In genomic region chr11:67278135-67278938, GRCh38 we compare ENCODE assay signal across 9 cellular contexts. TPM values are rescaled to one million over a fixed set of nuclear protein-coding genes. Genes with fewer than 3 reads are reported as not detected.
DNase-seq lines count a peak whose midpoint lies in the region; ATAC-seq and TF ChIP-seq lines count a peak whose summit lies in the region.
"Had no signal": no experiment of that assay in that cellular context is flagged by ENCODE, and none has a peak within 500 bp of the region (broad histone marks: within the 10 kb centered on the region; RNA-seq: fewer than 3 reads in every experiment).

No MANE protein-coding gene starts in this region.

- peak overlapping the region; percentile 93 to 100 (median 99) for H3K27ac ChIP-seq in BLaER1 treated with 17β-estradiol and CSF1 and Interleukin-3, amounts not matched to agents 10 nM and 100 nM
- peak overlapping the region; percentile 98 for H3K27ac ChIP-seq in OCI-LY1 (ENCODE audit: low read depth, low read length, poor library complexity, severe bottlenecking)
- peak overlapping the region; percentile 68 for H3K27ac ChIP-seq in neural progenitor cell

- H2AFZ ChIP-seq in OCI-LY1 (ENCODE audit: low read length): no peak overlapping the region
- H2AFZ ChIP-seq in neural progenitor cell (replicated peaks): no peak overlapping the region

- DNase-seq in effector memory CD8-positive, alpha-beta T cell: no peak
- DNase-seq in neural progenitor cell (ENCODE audit: low spot score): no peak
- DNase-seq in mesenteric fat pad (ENCODE audit: low spot score): no peak
- DNase-seq in iPS-NIHi7 (ENCODE audit: extremely low spot score): no peak
- no peak for DNase-seq in NCI-H146 treated with DMSO at 0.1 percent for 48 hours (lab: John Stamatoyannopoulos, UW; ENCODE audit: unreplicated experiment)
- DNase-seq: Calu3 had no signal

- H3K9me3 Mint-ChIP-seq in effector memory CD8-positive, alpha-beta T cell: no peaks in the 10 kb centered on the region
- H3K9me3 Mint-ChIP-seq in neural progenitor cell: no peaks in the 10 kb centered on the region

- H3K27me3 ChIP-seq in BLaER1 treated with 17β-estradiol and CSF1 and Interleukin-3, amounts not matched to agents 10 nM and 100 nM: no peaks in the 10 kb centered on the region
- H3K27me3 ChIP-seq in OCI-LY1 (ENCODE audit: insufficient read depth, low read length) (no peaks in the 10 kb centered on the region), neural progenitor cell (no peaks in the 10 kb centered on the region)

- H3K27ac Mint-ChIP-seq in effector memory CD8-positive, alpha-beta T cell: peak overlapping the region; percentile 90 to 99
- H3K27ac Mint-ChIP-seq in neural progenitor cell: no peak overlapping the region

- ATAC-seq in effector memory CD8-positive, alpha-beta T cell (replicated peaks): no peak
- ATAC-seq in GM19328 (IDR thresholded peaks at IDR 0.05; ENCODE audit: unreplicated experiment): no peak

- H3K9ac ChIP-seq in BLaER1 treated with 17β-estradiol and CSF1 and Interleukin-3, amounts not matched to agents 10 nM and 100 nM: peak overlapping the region; percentile 84 to 100 (median 99)
- H3K9ac ChIP-seq in OCI-LY1 (ENCODE audit: low read length) (peak overlapping the region; percentile 78), neural progenitor cell (no peak overlapping the region)

- peak overlapping the region; percentile 85 to 100 (median 100) for H3K4me2 ChIP-seq in BLaER1 treated with 17β-estradiol and CSF1 and Interleukin-3, amounts not matched to agents 10 nM and 100 nM
- H3K4me2 ChIP-seq in OCI-LY1 (ENCODE audit: low read length): peak overlapping the region; percentile 75
- H3K4me2 ChIP-seq in neural progenitor cell: no peak overlapping the region

- peak overlapping the region; percentile 85 to 99 for H3K4me3 Mint-ChIP-seq in effector memory CD8-positive, alpha-beta T cell
- no peak overlapping the region for H3K4me3 Mint-ChIP-seq in neural progenitor cell

- H3K79me2 ChIP-seq in OCI-LY1 (ENCODE audit: insufficient read depth, low read length) (peaks cover 12% of the 10 kb centered on the region), neural progenitor cell (ENCODE audit: low read depth) (peaks cover 36% of the 10 kb centered on the region)

- peaks cover 71 to 90% (median 88%) of the 10 kb centered on the region in 11 experiments for H3K36me3 ChIP-seq in BLaER1 treated with 17β-estradiol and CSF1 and Interleukin-3, amounts not matched to agents 10 nM and 100 nM
- H3K36me3 ChIP-seq in OCI-LY1 (ENCODE audit: insufficient read depth, low read length): peaks cover 75% of the 10 kb centered on the region
- H3K36me3 ChIP-seq in neural progenitor cell: no peaks in the 10 kb centered on the region

- TF ChIP-seq CTCF in OCI-LY1 (IDR thresholded peaks at IDR 0.05; ENCODE audit: low read length) (no peak), neural progenitor cell (IDR thresholded peaks at IDR 0.05) (no peak)

- H3F3A ChIP-seq in OCI-LY1 (ENCODE audit: insufficient read depth, low read length) (no peaks in the 10 kb centered on the region), neural progenitor cell (ENCODE audit: low read depth) (peaks cover 9% of the 10 kb centered on the region)

- H4K20me1 ChIP-seq in BLaER1 treated with 17β-estradiol and CSF1 and Interleukin-3, amounts not matched to agents 10 nM and 100 nM: peaks cover 0 to 24% (median 4%) of the 10 kb centered on the region in 11 experiments; a peak in 8 of 22 replicates
- no peaks in the 10 kb centered on the region for H4K20me1 ChIP-seq in OCI-LY1 (ENCODE audit: insufficient read depth, low read length)
- peaks cover 43% of the 10 kb centered on the region for H4K20me1 ChIP-seq in neural progenitor cell (ENCODE audit: low read depth)

- peaks cover 51 to 53% of the 10 kb centered on the region in 2 donors for H3K4me1 Mint-ChIP-seq in effector memory CD8-positive, alpha-beta T cell (ENCODE audit: low read depth in 2 of 2)
- peaks cover 11% of the 10 kb centered on the region for H3K4me1 Mint-ChIP-seq in neural progenitor cell

- peaks cover 97 to 99% (median 98%) of the 10 kb centered on the region in 10 experiments for H3K4me1 ChIP-seq in BLaER1 treated with 17β-estradiol and CSF1 and Interleukin-3, amounts not matched to agents 10 nM and 100 nM
- H3K4me1 ChIP-seq in OCI-LY1 (ENCODE audit: insufficient read depth, low read length, severe bottlenecking) (peaks cover 53% of the 10 kb centered on the region), neural progenitor cell (peaks cover 14% of the 10 kb centered on the region)

- H3K27me3 Mint-ChIP-seq in effector memory CD8-positive, alpha-beta T cell: no peaks in the 10 kb centered on the region
- H3K27me3 Mint-ChIP-seq in neural progenitor cell (ENCODE audit: insufficient read depth, low read depth): peaks cover 2% of the 10 kb centered on the region

- H3K9me2 ChIP-seq in OCI-LY1 (ENCODE audit: low read depth, low read length): no peaks in the 10 kb centered on the region

- H3K9me3 ChIP-seq in BLaER1 treated with 17β-estradiol and CSF1 and Interleukin-3, amounts not matched to agents 10 nM and 100 nM (replicated peaks in 1 of 11): no peaks in the 10 kb centered on the region
- H3K9me3 ChIP-seq in OCI-LY1 (ENCODE audit: low read length) (no peaks in the 10 kb centered on the region), neural progenitor cell (ENCODE audit: low read depth) (no peaks in the 10 kb centered on the region)

- H3K4me3 ChIP-seq in BLaER1 treated with 17β-estradiol and CSF1 and Interleukin-3, amounts not matched to agents 10 nM and 100 nM: peak overlapping the region; percentile 20 to 72 (median 58)
- H3K4me3 ChIP-seq in OCI-LY1 (ENCODE audit: low read depth, low read length, poor library complexity, severe bottlenecking): peak overlapping the region; percentile 50
- H3K4me3 ChIP-seq in neural progenitor cell: no peak overlapping the region

- peaks cover 97% of the 10 kb centered on the region for H3K36me3 Mint-ChIP-seq in effector memory CD8-positive, alpha-beta T cell (ENCODE audit: insufficient read depth)
- peaks cover 7% of the 10 kb centered on the region for H3K36me3 Mint-ChIP-seq in neural progenitor cell

RNA-seq across cellular contexts. Expression of gene ANKRD13D, which starts 10.8 kb away (rescaled TPM):
- total RNA-seq in neural progenitor cell (ENCODE audit: low replicate concordance) (21.0 and 29.2 TPM in 2 replicates), mesenteric fat pad (42.5 TPM)

RNA-seq across cellular contexts. Expression of gene GRK2, which starts 12.1 kb away (rescaled TPM):
- 30.0 and 54.4 TPM in 2 replicates for total RNA-seq in neural progenitor cell (ENCODE audit: low replicate concordance)
- 60.2 TPM for total RNA-seq in mesenteric fat pad

RNA-seq across cellular contexts. Expression of gene SSH3, which starts 25.0 kb away (rescaled TPM):
- total RNA-seq in neural progenitor cell (ENCODE audit: low replicate concordance): 1.4 and 7.1 TPM in 2 replicates
- 19.9 TPM for total RNA-seq in mesenteric fat pad
